15 cellular contexts compared by ENCODE assay signal in genomic region chr12:6374028-6374780, GRCh38. TPM values are rescaled to one million over a fixed set of nuclear protein-coding genes. Genes with fewer than 3 reads are reported as not detected.
DNase-seq lines count a peak whose midpoint lies in the region; ATAC-seq, FAIRE-seq and TF ChIP-seq lines count a peak whose summit lies in the region.
"Had no signal": no experiment of that assay in that cellular context is flagged by ENCODE, and none has a peak within 500 bp of the region (broad histone marks: within the 10 kb centered on the region; RNA-seq: fewer than 3 reads in every experiment).

No MANE protein-coding gene starts in this region.

- H3K36me3 Mint-ChIP-seq in activated CD4-positive, alpha-beta memory T cell treated with anti-CD3 and anti-CD28 coated beads for 36 hours, result no peaks in the 10 kb centered on the region
- H3K36me3 Mint-ChIP-seq: brain had no signal

- POLR2A ChIA-PET in H1 (lab: Charles Lee; ENCODE audit: partially characterized antibody), result interaction anchor here (0.6 to 17.2 kb wide), 24 partner anchors 9 to 239 kb away, joined by 3 to 259 read pairs (median 6); partner anchors contain the start of genes CD9, GAPDH, LTBR and NOP2
- POLR2A ChIA-PET in activated CD4-positive, alpha-beta memory T cell treated with anti-CD3 and anti-CD28 coated beads for 36 hours (lab: Charles Lee), result no interaction called here

- H3K27ac ChIP-seq in H1 (ENCODE audit: low read depth, low read length), result peak overlapping the region; percentile 84
- peak overlapping the region; percentile 83 for H3K27ac ChIP-seq in urinary bladder (ENCODE audit: low read depth)

- H3K27me3 ChIP-seq in H1 (replicated peaks in 1 of 4; ENCODE audit: control insufficient read depth in 3 of 4, extremely low read depth in 1 of 4, insufficient read depth in 3 of 4, low read length in 3 of 4), result no peaks in the 10 kb centered on the region
- H3K27me3 ChIP-seq: SJSA1 had no signal

- peak overlapping the region; percentile 35 for H3K23ac ChIP-seq in H1 (ENCODE audit: insufficient read length)

- CTCF ChIA-PET in H1 (lab: Charles Lee; ENCODE audit: partially characterized antibody), result interaction anchor here (0.9 to 7.4 kb wide), 13 partner anchors 9 to 91 kb away, joined by 3 to 66 read pairs (median 5); partner anchors contain the start of gene LTBR
- CTCF ChIA-PET in activated CD4-positive, alpha-beta memory T cell treated with anti-CD3 and anti-CD28 coated beads for 36 hours (lab: Charles Lee), result interaction anchor here (1.4 to 2.0 kb wide), 2 partner anchors 39 to 51 kb away, joined by 5 to 6 read pairs; no protein-coding TSS in a partner anchor

- H2BK5ac ChIP-seq in H1 (ENCODE audit: low read depth, low read length), result peak overlapping the region; percentile 99

- no peak overlapping the region for H4K8ac ChIP-seq in H1 (ENCODE audit: extremely low read depth, insufficient read depth, low read length)

- peak overlapping the region; percentile 16 for H2BK120ac ChIP-seq in H1 (replicated peaks; ENCODE audit: low read depth, low read length)

- H3K4me1 ChIP-seq in H1 (replicated peaks in 1 of 4; ENCODE audit: control insufficient read depth in 3 of 4, insufficient read depth in 4 of 4, low read length in 3 of 4), result peaks cover 15 to 62% (median 44%) of the 10 kb centered on the region in 4 experiments
- H3K4me1 ChIP-seq in mucosa of descending colon (ENCODE audit: low read depth), result peaks cover 67% of the 10 kb centered on the region
- peaks cover 2% of the 10 kb centered on the region for H3K4me1 ChIP-seq in urinary bladder (ENCODE audit: insufficient read depth)

- FAIRE-seq in H1 (lab: Jason Lieb, UNC), result no peak
- FAIRE-seq: A204.1 had no signal

- no peak for TF ChIP-seq POLR2A in H1 (IDR thresholded peaks at IDR 0.05; ENCODE audit: control extremely low read depth in 1 of 2, low read depth in 2 of 2, low read length in 2 of 2)

- peak overlapping the region; percentile 81 for H3K56ac ChIP-seq in H1 (replicated peaks; ENCODE audit: insufficient read length, low read depth, low read length)

- H3K4me1 Mint-ChIP-seq in activated CD4-positive, alpha-beta memory T cell treated with anti-CD3 and anti-CD28 coated beads for 36 hours (ENCODE audit: low read depth), result peaks cover 30% of the 10 kb centered on the region

- H4K91ac ChIP-seq in H1 (replicated peaks; ENCODE audit: insufficient read length, low read length), result peak overlapping the region; percentile 96

- peak overlapping the region; percentile 91 to 100 for H3K4me2 ChIP-seq in H1 (ENCODE audit: insufficient read depth in 1 of 2, low read depth in 2 of 2, low read length in 2 of 2)

- peak overlapping the region; percentile 43 for H3K14ac ChIP-seq in H1 (ENCODE audit: insufficient read length)

- no peak overlapping the region for H3K4me3 Mint-ChIP-seq in activated CD4-positive, alpha-beta memory T cell treated with anti-CD3 and anti-CD28 coated beads for 36 hours
- H3K4me3 Mint-ChIP-seq: activated T-cell treated with anti-CD3 and anti-CD28 coated beads, Interleukin-2, amount 50 U/mL, for 4 hours had no signal

- H3K23me2 ChIP-seq in H1 (ENCODE audit: low read depth, low read length), result peaks cover 33% of the 10 kb centered on the region

- H3K4ac ChIP-seq in H1 (replicated peaks; ENCODE audit: insufficient read length, low read depth, low read length), result peak overlapping the region; percentile 83

- H2AK5ac ChIP-seq in H1 (ENCODE audit: low read depth, low read length), result peak overlapping the region; percentile 95

- TF ChIP-seq EP300 in H1 (IDR thresholded peaks at IDR 0.05; ENCODE audit: borderline replicate concordance in 1 of 2, low read depth in 2 of 2, low read length in 2 of 2), result no peak

- no peak overlapping the region for H3K27ac Mint-ChIP-seq in activated CD4-positive, alpha-beta memory T cell treated with anti-CD3 and anti-CD28 coated beads for 36 hours

- peaks cover 17% of the 10 kb centered on the region for H3K79me1 ChIP-seq in H1 (ENCODE audit: low read depth, low read length)

- H3K79me2 ChIP-seq in H1 (ENCODE audit: control insufficient read depth in 1 of 2, insufficient read depth in 2 of 2, low read length in 2 of 2), result peaks cover 20 to 55% of the 10 kb centered on the region in 2 experiments

- H2BK20ac ChIP-seq in H1 (ENCODE audit: low read length), result peak overlapping the region; percentile 96

- H3K9me3 ChIP-seq in H1 (ENCODE audit: insufficient read depth in 2 of 2, low read depth in 1 of 2, low read length in 1 of 2) (no peaks in the 10 kb centered on the region), mucosa of descending colon (no peaks in the 10 kb centered on the region)
- H3K9me3 ChIP-seq: SJSA1 had no signal

- TF ChIP-seq CTCF in H1 (IDR thresholded peaks at IDR 0.05; ENCODE audit: control extremely low read depth in 1 of 3, insufficient read depth in 1 of 3, low read depth in 1 of 3, low read length in 3 of 3), result no peak
- no peak for TF ChIP-seq CTCF in mucosa of descending colon (IDR thresholded peaks at IDR 0.05)

- peak overlapping the region; percentile 99 for H2BK12ac ChIP-seq in H1 (ENCODE audit: low read depth, low read length)

- H3K27me3 Mint-ChIP-seq in activated CD4-positive, alpha-beta memory T cell treated with anti-CD3 and anti-CD28 coated beads for 36 hours, result no peaks in the 10 kb centered on the region

- H2AFZ ChIP-seq in H1 (ENCODE audit: low read length), result no peak overlapping the region

- H3K9ac ChIP-seq in H1 (replicated peaks in 1 of 4; ENCODE audit: extremely low read depth in 1 of 4, low read depth in 3 of 4, low read length in 3 of 4), result peak overlapping the region; percentile 64 to 92 (median 76)

- H3K4me3 ChIP-seq in H1 (ENCODE audit: extremely low read depth in 1 of 4, insufficient read depth in 2 of 4, low read depth in 3 of 4, low read length in 4 of 4) (peak overlapping the region; percentile 64 to 84 (median 74)), mucosa of descending colon (peak overlapping the region; percentile 27), urinary bladder (ENCODE audit: low read depth, low read length) (no peak overlapping the region)
- H3K4me3 ChIP-seq: SJSA1 had no signal

- H4K5ac ChIP-seq in H1 (ENCODE audit: insufficient read length, low read depth, low read length), result peak overlapping the region; percentile 98

- H3K36me3 ChIP-seq in H1 (ENCODE audit: control insufficient read depth in 2 of 4, insufficient read depth in 4 of 4, low read length in 3 of 4), result no peaks in the 10 kb centered on the region
- no peaks in the 10 kb centered on the region for H3K36me3 ChIP-seq in mucosa of descending colon (ENCODE audit: low read depth)
- H3K36me3 ChIP-seq in urinary bladder (ENCODE audit: insufficient read depth), result no peaks in the 10 kb centered on the region
- H3K36me3 ChIP-seq: SJSA1 had no signal

- peak overlapping the region; percentile 74 for H2BK15ac ChIP-seq in H1 (ENCODE audit: low read length)

- 9% methylated on average over 24 of the region's 24 CpGs; no CpG with 5 or more reads in 1 of the 2 experiments for WGBS in H1 (ENCODE audit: extremely low coverage in 1 of 2, insufficient coverage in 1 of 2, insufficient read length in 1 of 2, insufficient replicate concordance in 2 of 2, low coverage in 1 of 2, low lambda C conversion rate in 2 of 2, missing lambda C conversion rate in 1 of 2), 2 experiments
- WGBS in urinary bladder, result 86% methylated on average over 24 of the region's 24 CpGs

- DNase-seq in NCI-H2029 (lab: John Stamatoyannopoulos, UW), result peak; percentile 43
- no peak for DNase-seq in NCI-H2029 treated with DMSO at 0.1 percent for 48 hours (lab: John Stamatoyannopoulos, UW)
- DNase-seq in H1 (ENCODE audit: low read depth in 1 of 2, low spot score in 2 of 2), result no peak
- peak in 1 of 3 donors; percentile 56 for DNase-seq in mucosa of descending colon
- no peak for DNase-seq in activated CD4-positive, alpha-beta memory T cell treated with anti-CD3 and anti-CD28 coated beads for 36 hours
- no peak for DNase-seq in stimulated activated CD8-positive, alpha-beta memory T cell treated with anti-CD3 and anti-CD28 coated beads, Interleukin-4, amount 100 ng/mL, for 48 hours
- DNase-seq in NCI-H82 treated with DMSO at 0.1 percent for 48 hours (lab: John Stamatoyannopoulos, UW; ENCODE audit: unreplicated experiment), result no peak
- DNase-seq: activated CD4-positive, CD25-positive, alpha-beta regulatory T cell; activated T-cell treated with anti-CD3 and anti-CD28 coated beads, Interleukin-2, amount 50 U/mL, for 4 hours; NCI-H446 treated with DMSO at 0.1 percent for 48 hours; retina had no signal

- ATAC-seq in mucosa of descending colon, result no peak
- ATAC-seq: activated T-cell treated with anti-CD3 and anti-CD28 coated beads, Interleukin-2, amount 50 U/mL, for 4 hours had no signal

- H3K18ac ChIP-seq in H1 (ENCODE audit: extremely low read depth, low read length), result peak overlapping the region; percentile 100

- peaks cover 0 to 3% of the 10 kb centered on the region in 2 experiments for H4K20me1 ChIP-seq in H1 (replicated peaks in 1 of 2; ENCODE audit: control insufficient read depth in 1 of 2, insufficient read depth in 2 of 2, low read length in 2 of 2)

- intact Hi-C loops in mucosa of descending colon (cut with DNase I, micrococcal nuclease), result no loop called here
- intact Hi-C loops in activated CD4-positive, alpha-beta memory T cell treated with anti-CD3 and anti-CD28 coated beads for 36 hours (cut with micrococcal nuclease), result no loop called here

- TF ChIP-seq RAD21 in H1 (IDR thresholded peaks at IDR 0.05 in 1 of 2, conservative IDR thresholded peaks at IDR 0.05 in 1 of 2; ENCODE audit: low read depth in 2 of 2, low read length in 2 of 2), result no peak

- H3K9me3 Mint-ChIP-seq in activated CD4-positive, alpha-beta memory T cell treated with anti-CD3 and anti-CD28 coated beads for 36 hours, result no peaks in the 10 kb centered on the region
- H3K9me3 Mint-ChIP-seq: activated T-cell treated with anti-CD3 and anti-CD28 coated beads, Interleukin-2, amount 50 U/mL, for 4 hours had no signal

RNA-seq across cellular contexts. Expression of gene SCNN1A, which starts 1.2 kb away (rescaled TPM):
- 85.5 and 89.0 TPM in 2 replicates for total RNA-seq in H1 (2021; fragmentation: NEBNext Ultra II Directional; extraction: Animal tissue kit (Norgen Biotek cat#: 25700))
- 156 and 192 TPM in 2 replicates for polyA plus RNA-seq in H1 (2011; rRNA removed)
- 97.5 TPM for polyA plus RNA-seq in H1 (2011; cell fraction: cytosol; rRNA removed)
- polyA plus RNA-seq in H1 (2011; cell fraction: nucleus; rRNA removed), result 220 TPM
- polyA plus RNA-seq in H1 (2012, experiment 1 of 2), result 83.5 to 112 TPM (median 108 TPM) in 4 replicates
- polyA plus RNA-seq in H1 (2012, experiment 2 of 2), result 95.0 TPM
- 112 TPM for polyA plus RNA-seq in H1 (2013, experiment 1 of 2)
- 115 TPM for polyA plus RNA-seq in H1 (2013, experiment 2 of 2)
- polyA minus RNA-seq in H1 (2011; rRNA and poly(A)+ RNA removed), result 117 and 161 TPM in 2 replicates
- polyA minus RNA-seq in H1 (2011; cell fraction: cytosol; rRNA and poly(A)+ RNA removed), result 49.3 TPM
- polyA minus RNA-seq in H1 (2011; cell fraction: nucleus; rRNA and poly(A)+ RNA removed), result 76.1 TPM
- 100 to 1,000 TPM; 130 to 402 (median 386) TPM for total RNA-seq in mucosa of descending colon
- total RNA-seq in urinary bladder, result 5.7 TPM
- 10.4 TPM for polyA plus RNA-seq in urinary bladder
- under 1 TPM; 0.17 to 0.26 TPM for total RNA-seq in activated CD4-positive, alpha-beta memory T cell treated with anti-CD3 and anti-CD28 coated beads for 36 hours

RNA-seq across cellular contexts. Expression of gene LTBR, which starts 9.8 kb away (rescaled TPM):
- 6.3 and 6.7 TPM in 2 replicates for total RNA-seq in H1 (2021; fragmentation: NEBNext Ultra II Directional; extraction: Animal tissue kit (Norgen Biotek cat#: 25700))
- polyA plus RNA-seq in H1 (2011; rRNA removed) (5.1 and 9.2 TPM in 2 replicates), urinary bladder (126 TPM)
- polyA plus RNA-seq in H1 (2011; cell fraction: cytosol; rRNA removed), result 4.2 TPM
- 7.9 TPM for polyA plus RNA-seq in H1 (2011; cell fraction: nucleus; rRNA removed)
- polyA plus RNA-seq in H1 (2012, experiment 1 of 2), result 27.4 to 39.4 TPM (median 31.7 TPM) in 4 replicates
- 11.0 TPM for polyA plus RNA-seq in H1 (2012, experiment 2 of 2)
- polyA plus RNA-seq in H1 (2013, experiment 1 of 2), result 11.7 TPM
- 13.4 TPM for polyA plus RNA-seq in H1 (2013, experiment 2 of 2)
- 2.2 and 3.2 TPM in 2 replicates for polyA minus RNA-seq in H1 (2011; rRNA and poly(A)+ RNA removed)
- polyA minus RNA-seq in H1 (2011; cell fraction: cytosol; rRNA and poly(A)+ RNA removed), result 3.6 TPM
- polyA minus RNA-seq in H1 (2011; cell fraction: nucleus; rRNA and poly(A)+ RNA removed), result 7.4 TPM
- total RNA-seq in mucosa of descending colon (100 to 1,000 TPM; 114 to 142 (median 135) TPM), urinary bladder (29.6 TPM)
- 1 to 10 TPM; 1.5 to 1.9 TPM for total RNA-seq in activated CD4-positive, alpha-beta memory T cell treated with anti-CD3 and anti-CD28 coated beads for 36 hours

RNA-seq across cellular contexts. Expression of gene TNFRSF1A, which starts 32.3 kb away (rescaled TPM):
- 42.1 and 45.8 TPM in 2 replicates for total RNA-seq in H1 (2021; fragmentation: NEBNext Ultra II Directional; extraction: Animal tissue kit (Norgen Biotek cat#: 25700))
- polyA plus RNA-seq in H1 (2011; rRNA removed) (28.7 and 48.7 TPM in 2 replicates), urinary bladder (223 TPM)
- 29.1 TPM for polyA plus RNA-seq in H1 (2011; cell fraction: cytosol; rRNA removed)
- polyA plus RNA-seq in H1 (2011; cell fraction: nucleus; rRNA removed), result 46.5 TPM
- 40.7 to 46.5 TPM (median 44.7 TPM) in 4 replicates for polyA plus RNA-seq in H1 (2012, experiment 1 of 2)
- polyA plus RNA-seq in H1 (2012, experiment 2 of 2), result 56.1 TPM
- 75.2 TPM for polyA plus RNA-seq in H1 (2013, experiment 1 of 2)
- polyA plus RNA-seq in H1 (2013, experiment 2 of 2), result 89.3 TPM
- 33.4 and 50.9 TPM in 2 replicates for polyA minus RNA-seq in H1 (2011; rRNA and poly(A)+ RNA removed)
- 28.5 TPM for polyA minus RNA-seq in H1 (2011; cell fraction: cytosol; rRNA and poly(A)+ RNA removed)
- polyA minus RNA-seq in H1 (2011; cell fraction: nucleus; rRNA and poly(A)+ RNA removed), result 29.2 TPM
- total RNA-seq in mucosa of descending colon (100 to 1,000 TPM; 166 to 237 (median 211) TPM), urinary bladder (56.1 TPM)
- 10 to 100 TPM; 47.5 to 49.6 TPM for total RNA-seq in activated CD4-positive, alpha-beta memory T cell treated with anti-CD3 and anti-CD28 coated beads for 36 hours

Comparison
In these comparisons a context has a peak if more than half of its experiments do, and no peak if none do; other contexts are left out.
1. RNA of gene SCNN1A, which starts 1.2 kb away (total RNA-seq): 130 to 402 TPM in mucosa of descending colon and 85.5 to 89.0 TPM in H1; 5.7 TPM in urinary bladder (single experiment) and 0.17 to 0.26 TPM in activated CD4-positive, alpha-beta memory T cell treated with anti-CD3 and anti-CD28 coated beads for 36 hours; every median in the first group is over 10 times any median in the second.